In genomic region chr6:146543211-146543939, GRCh38 we compare ENCODE assay signal across 8 cellular contexts. TPM values are rescaled to one million over a fixed set of nuclear protein-coding genes. Genes with fewer than 3 reads are reported as not detected.
DNase-seq lines count a peak whose midpoint lies in the region; ATAC-seq and TF ChIP-seq lines count a peak whose summit lies in the region.

Gene RAB32 (plus strand): TSS chr6:146543833. CDS start chr6:146543872, 39 bp downstream.

- H3K4me1 Mint-ChIP-seq in activated naive CD8-positive, alpha-beta T cell treated with anti-CD3 and anti-CD28 coated beads, Interleukin-2, amount 50 U/mL, for 24 hours = peaks cover 12% of the 10 kb centered on the region
- peaks cover 33% of the 10 kb centered on the region for H3K4me1 Mint-ChIP-seq in neural progenitor cell

- H3K27ac ChIP-seq in neural progenitor cell = no peak within 1 kb of the TSS

- TF ChIP-seq CTCF in neural progenitor cell (IDR thresholded peaks at IDR 0.05) = peak; percentile 70

- H4K20me1 ChIP-seq in neural progenitor cell (ENCODE audit: low read depth) = no peaks in the 10 kb centered on the region

- no peaks in the 10 kb centered on the region for H3K4me1 ChIP-seq in neural progenitor cell

- peak within 1 kb of the TSS; percentile 99 for H2AFZ ChIP-seq in neural progenitor cell (replicated peaks)

- H3K27ac Mint-ChIP-seq in activated naive CD8-positive, alpha-beta T cell treated with anti-CD3 and anti-CD28 coated beads, Interleukin-2, amount 50 U/mL, for 24 hours = no peak within 1 kb of the TSS
- H3K27ac Mint-ChIP-seq in neural progenitor cell = peak within 1 kb of the TSS; percentile 99

- H3K9ac ChIP-seq in neural progenitor cell = peak within 1 kb of the TSS; percentile 21

- peaks cover 31% of the 10 kb centered on the region for H3K27me3 Mint-ChIP-seq in activated naive CD8-positive, alpha-beta T cell treated with anti-CD3 and anti-CD28 coated beads, Interleukin-2, amount 50 U/mL, for 24 hours
- H3K27me3 Mint-ChIP-seq in neural progenitor cell (ENCODE audit: insufficient read depth, low read depth) = peaks cover 6% of the 10 kb centered on the region

- H3K36me3 Mint-ChIP-seq in activated naive CD8-positive, alpha-beta T cell treated with anti-CD3 and anti-CD28 coated beads, Interleukin-2, amount 50 U/mL, for 24 hours (ENCODE audit: low read depth) = no peaks in the 10 kb centered on the region
- H3K36me3 Mint-ChIP-seq in neural progenitor cell = peaks cover 2% of the 10 kb centered on the region

- H3K9me3 ChIP-seq in neural progenitor cell (ENCODE audit: low read depth) = no peaks in the 10 kb centered on the region

- H3K27me3 ChIP-seq in neural progenitor cell = no peaks in the 10 kb centered on the region

- H3K4me2 ChIP-seq in neural progenitor cell = peak within 1 kb of the TSS; percentile 97

- peak within 1 kb of the TSS; percentile 82 for H3K4me3 ChIP-seq in neural progenitor cell

- peak; percentile 35 for DNase-seq in stimulated activated CD4-positive, alpha-beta T cell treated with anti-CD3 and anti-CD28 coated beads, Interleukin-15, amount 100 ng/mL, for 24 hours
- DNase-seq in stimulated activated CD4-positive, alpha-beta T cell treated with anti-CD3 and anti-CD28 coated beads, Interleukin-1b, Interleukin-23, amount 100 ng/mL, for 48 hours = no peak
- DNase-seq in NCI-H2227 treated with DMSO at 0.1 percent for 48 hours (lab: John Stamatoyannopoulos, UW) = peak; percentile 31
- peak; percentile 36 for DNase-seq in activated naive CD8-positive, alpha-beta T cell treated with anti-CD3 and anti-CD28 coated beads, Interleukin-2, amount 50 U/mL, for 24 hours
- peak; percentile 96 for DNase-seq in glomerular visceral epithelial cell (ENCODE audit: extremely low spot score)
- peak; percentile 93 for DNase-seq in neural progenitor cell (ENCODE audit: low spot score)

- no peaks in the 10 kb centered on the region for H3K9me3 Mint-ChIP-seq in activated naive CD8-positive, alpha-beta T cell treated with anti-CD3 and anti-CD28 coated beads, Interleukin-2, amount 50 U/mL, for 24 hours
- H3K9me3 Mint-ChIP-seq in neural progenitor cell = peaks cover 2% of the 10 kb centered on the region

- ATAC-seq in HG02870 (IDR thresholded peaks at IDR 0.05; ENCODE audit: unreplicated experiment) (peak; percentile 62), GM19328 (IDR thresholded peaks at IDR 0.05; ENCODE audit: unreplicated experiment) (no peak)
- peak; percentile 68 for ATAC-seq in activated naive CD8-positive, alpha-beta T cell treated with anti-CD3 and anti-CD28 coated beads, Interleukin-2, amount 50 U/mL, for 24 hours

- peak within 1 kb of the TSS; percentile 63 for H3K4me3 Mint-ChIP-seq in activated naive CD8-positive, alpha-beta T cell treated with anti-CD3 and anti-CD28 coated beads, Interleukin-2, amount 50 U/mL, for 24 hours
- H3K4me3 Mint-ChIP-seq in neural progenitor cell = peak within 1 kb of the TSS; percentile 99

- H3K36me3 ChIP-seq in neural progenitor cell = no peaks in the 10 kb centered on the region

- H3K79me2 ChIP-seq in neural progenitor cell (ENCODE audit: low read depth) = peaks cover 6% of the 10 kb centered on the region

- H3F3A ChIP-seq in neural progenitor cell (ENCODE audit: low read depth) = no peaks in the 10 kb centered on the region

RNA-seq across cellular contexts. Expression of gene RAB32, which starts in this region (rescaled TPM):
- 4.3 and 6.6 TPM in 2 replicates for total RNA-seq in neural progenitor cell (ENCODE audit: low replicate concordance)
